8 cellular contexts compared by ENCODE assay signal in genomic region chr17:43906951-43907424, GRCh38. TPM values are rescaled to one million over a fixed set of nuclear protein-coding genes. Genes with fewer than 3 reads are reported as not detected.
DNase-seq lines count a peak whose midpoint lies in the region; FAIRE-seq and TF ChIP-seq lines count a peak whose summit lies in the region.

No MANE protein-coding gene starts in this region.

- H3K36me3 ChIP-seq in HUES48 (ENCODE audit: control insufficient read depth, insufficient read depth, low read length): no peaks in the 10 kb centered on the region
- no peaks in the 10 kb centered on the region for H3K36me3 ChIP-seq in adipocyte (ENCODE audit: control insufficient read depth, insufficient read depth, low read length, severe bottlenecking)
- H3K36me3 ChIP-seq in iPS DF 6.9 (ENCODE audit: control insufficient read depth, insufficient read depth, low read length): no peaks in the 10 kb centered on the region
- no peaks in the 10 kb centered on the region for H3K36me3 ChIP-seq in small intestine (ENCODE audit: control insufficient read depth in 2 of 2, insufficient read depth in 2 of 2, low read length in 2 of 2)

- H3K4me1 ChIP-seq in HUES48 (ENCODE audit: control insufficient read depth, insufficient read depth, low read length) (peaks cover 19% of the 10 kb centered on the region), adipocyte (ENCODE audit: control insufficient read depth, insufficient read depth, low read length) (peaks cover 12% of the 10 kb centered on the region), iPS DF 6.9 (ENCODE audit: control insufficient read depth, insufficient read depth, low read length) (peaks cover 4% of the 10 kb centered on the region), small intestine (ENCODE audit: control insufficient read depth in 2 of 2, insufficient read depth in 1 of 2, low read depth in 1 of 2, low read length in 1 of 2) (no peaks in the 10 kb centered on the region)

- POLR2A ChIA-PET in HEK293T (lab: Yijun Ruan, JAX): no interaction called here

- H3K4me3 ChIP-seq in HUES48 (ENCODE audit: low read depth, low read length) (peak overlapping the region; percentile 75), adipocyte (ENCODE audit: low read length) (peak overlapping the region; percentile 83), iPS DF 6.9 (ENCODE audit: low read length) (peak overlapping the region; percentile 69; the same call in 1 of the 2 replicates), small intestine (ENCODE audit: low read depth in 1 of 2, low read length in 2 of 2) (peak overlapping the region; percentile 19 to 26)

- H3K27ac ChIP-seq in HUES48 (ENCODE audit: low read depth, low read length) (peak overlapping the region; percentile 64), iPS DF 6.9 (ENCODE audit: low read length) (no peak overlapping the region), small intestine (ENCODE audit: low read depth in 1 of 2, low read length in 1 of 2) (peak overlapping the region in 1 of 2 donors; percentile 79)

- FAIRE-seq in small intestine (lab: Jason Lieb, UNC): no peak

- H3K27me3 ChIP-seq in HUES48 (ENCODE audit: control insufficient read depth, insufficient read depth, low read length) (peaks cover 41% of the 10 kb centered on the region), adipocyte (replicated peaks; ENCODE audit: control insufficient read depth, insufficient read depth, low read length) (peaks cover 7% of the 10 kb centered on the region), iPS DF 6.9 (ENCODE audit: control insufficient read depth, insufficient read depth, low read length) (no peaks in the 10 kb centered on the region; the same call in 1 of the 2 replicates), small intestine (ENCODE audit: control insufficient read depth in 2 of 2, insufficient read depth in 2 of 2, low read length in 2 of 2) (peaks cover 9 to 14% of the 10 kb centered on the region in 2 donors)

- H3K9me3 ChIP-seq in HUES48 (ENCODE audit: control insufficient read depth, insufficient read depth, low read length): no peaks in the 10 kb centered on the region
- no peaks in the 10 kb centered on the region for H3K9me3 ChIP-seq in adipocyte (ENCODE audit: control insufficient read depth, low read length)
- H3K9me3 ChIP-seq in iPS DF 6.9 (ENCODE audit: control insufficient read depth, insufficient read depth, low read length): no peaks in the 10 kb centered on the region
- H3K9me3 ChIP-seq in small intestine (ENCODE audit: control insufficient read depth, low read depth): no peaks in the 10 kb centered on the region

- DNase-seq in adipocyte (ENCODE audit: low read depth) (no peak), iPS DF 6.9 (ENCODE audit: low read depth, low spot score) (no peak), small intestine (no peak), cortex of kidney (lab: John Stamatoyannopoulos, UW) (no peak), HuH-7.5 (ENCODE audit: low spot score) (no peak), NCI-H2196 treated with DMSO at 0.1 percent for 48 hours (lab: John Stamatoyannopoulos, UW; ENCODE audit: unreplicated experiment) (no peak), HEK293T (ENCODE audit: extremely low spot score) (no peak)

- H3K9ac ChIP-seq in HUES48 (ENCODE audit: low read depth, low read length) (no peak overlapping the region), adipocyte (ENCODE audit: low read length) (peak overlapping the region; percentile 78)

- CTCF ChIA-PET in HEK293T (lab: Yijun Ruan, JAX): interaction anchor here (1.2 to 2.5 kb wide), 3 partner anchors 34 to 87 kb away, joined by 3 to 13 read pairs (median 3); no protein-coding TSS in a partner anchor

- no CpG with 5 or more reads among the region's 29 CpGs for WGBS in iPS DF 6.9 (ENCODE audit: insufficient coverage, insufficient read length)
- WGBS in small intestine, 3 donors: 1 to 3% (median 1%) methylated on average over 28 to 29 of the region's 29 CpGs

TF ChIP-seq in HEK293T, 16 proteins besides CTCF, POLR2A, EP300 and RAD21:
- TF ChIP-seq HDGF (IDR thresholded peaks at IDR 0.05; ENCODE audit: borderline replicate concordance): no peak
- no peak for TF ChIP-seq PKNOX1 (IDR thresholded peaks at IDR 0.05)
TF ChIP-seq in HEK293T: peak in this region for 0.

RNA-seq across cellular contexts. Expression of gene MPP2, which starts 0.3 kb away (rescaled TPM):
- 1 to 10 TPM in 1 of 3 donors, under 1 TPM in 1, not detected in 1; 0.27 to 1.8 TPM for polyA plus RNA-seq in small intestine

RNA-seq across cellular contexts. Expression of gene PPY, which starts 35.3 kb away (rescaled TPM):
- not detected for polyA plus RNA-seq in small intestine

RNA-seq across cellular contexts. Expression of gene PYY, which starts 46.8 kb away (rescaled TPM):
- 10 to 100 TPM in 1 of 3 donors, 1 to 10 TPM in 1, not detected in 1; 1.8 to 10.5 TPM for polyA plus RNA-seq in small intestine

Comparison
In these comparisons a context has a peak if more than half of its experiments do, and no peak if none do; other contexts are left out.
1. H3K4me3 ChIP-seq: peak in every context shown above with its lines; median percentile 83 in adipocyte; 75 in HUES48; 69 in iPS DF 6.9; 22 in small intestine.